ENCODE assay signal across 23 cellular contexts in the genomic region with DNA sequence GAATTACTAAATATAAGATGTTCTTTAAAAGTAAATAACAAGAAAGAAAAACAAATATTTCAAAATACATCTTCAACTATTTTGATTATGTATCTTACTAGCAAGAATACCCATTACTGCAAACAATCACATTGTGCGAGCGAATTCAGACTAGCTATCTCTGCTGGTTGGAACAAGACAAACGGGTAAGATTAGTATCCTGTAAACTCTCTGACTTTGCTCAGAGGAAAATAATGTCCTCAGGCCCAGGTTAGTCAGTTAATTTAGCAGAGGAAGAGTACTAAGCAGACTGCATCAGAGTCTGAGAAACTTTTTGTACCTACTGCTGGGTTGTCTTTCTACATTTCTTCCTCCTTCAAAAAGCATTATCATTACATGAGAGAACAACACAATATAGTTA. TPM values are rescaled to one million over a fixed set of nuclear protein-coding genes. Genes with fewer than 3 reads are reported as not detected.
DNase-seq lines count a peak whose midpoint lies in the region; ATAC-seq, FAIRE-seq and TF ChIP-seq lines count a peak whose summit lies in the region.
"Had no signal": no experiment of that assay in that cellular context is flagged by ENCODE, and none has a peak within 500 bp of the region (broad histone marks: within the 10 kb centered on the region; RNA-seq: fewer than 3 reads in every experiment).

No MANE protein-coding gene starts in this region.

- H4K91ac ChIP-seq in trophoblast cell (ENCODE audit: low read depth, low read length), result no peak overlapping the region

- peaks cover 28% of the 10 kb centered on the region for H3K36me3 Mint-ChIP-seq in T-cell
- H3K36me3 Mint-ChIP-seq in effector memory CD8-positive, alpha-beta T cell (ENCODE audit: insufficient read depth), result peaks cover 36% of the 10 kb centered on the region

- ATAC-seq in T-cell (replicated peaks in 1 of 4) (no peak), HG02678 (IDR thresholded peaks at IDR 0.05; ENCODE audit: unreplicated experiment) (no peak)
- no peak for ATAC-seq in effector memory CD8-positive, alpha-beta T cell (replicated peaks)
- ATAC-seq: CD8-positive, alpha-beta T cell; GM12878 had no signal

- peak overlapping the region; percentile 20 to 48 for H3K27ac Mint-ChIP-seq in T-cell
- peak overlapping the region; percentile 68 to 69 for H3K27ac Mint-ChIP-seq in effector memory CD8-positive, alpha-beta T cell
- H3K27ac Mint-ChIP-seq: CD8-positive, alpha-beta T cell had no signal

- CTCF ChIA-PET in T-cell (lab: Charles Lee), result no interaction called here

- no peak overlapping the region for H3K4ac ChIP-seq in trophoblast cell (ENCODE audit: low read depth, low read length)

- DNase-seq in GM12891 (ENCODE audit: insufficient read length, low spot score) (no peak), T-cell (no peak), trophoblast cell (peak; percentile 11 to 55), anterior cingulate cortex (lab: John Stamatoyannopoulos, UW) (no peak), HUDEP-2 (lab: John Stamatoyannopoulos, UW; ENCODE audit: unreplicated experiment in 76 of 76) (no peak), NCI-H2081 treated with DMSO at 0.1 percent for 48 hours (lab: John Stamatoyannopoulos, UW) (no peak)
- no peak for DNase-seq in effector memory CD8-positive, alpha-beta T cell
- DNase-seq: Caco-2; CD8-positive, alpha-beta T cell; HCEC 1CT; NCI-H1092 treated with DMSO at 0.1 percent for 48 hours; NCI-H1436; NCI-H187; NCI-H2107; NCI-H524; NCI-H748 treated with DMSO at 0.1 percent for 48 hours; Right ventricle myocardium superior; RPMI8226 had no signal

- H3K27me3 ChIP-seq in trophoblast cell (ENCODE audit: insufficient read depth, low read length), result no peaks in the 10 kb centered on the region
- H3K27me3 ChIP-seq: SJSA1 had no signal

- H3K4me3 Mint-ChIP-seq in T-cell, result no peak overlapping the region
- H3K4me3 Mint-ChIP-seq in effector memory CD8-positive, alpha-beta T cell, result no peak overlapping the region
- H3K4me3 Mint-ChIP-seq: CD8-positive, alpha-beta T cell had no signal

- no peak overlapping the region for H4K12ac ChIP-seq in trophoblast cell (ENCODE audit: low read depth, low read length)

- no peak overlapping the region for H2BK120ac ChIP-seq in trophoblast cell (ENCODE audit: insufficient read depth, low read length, poor library complexity)

- H2AK5ac ChIP-seq in trophoblast cell (ENCODE audit: low read length), result no peak overlapping the region

- H3K4me1 Mint-ChIP-seq in T-cell, result peaks cover 2 to 8% (median 6%) of the 10 kb centered on the region in 3 donors
- H3K4me1 Mint-ChIP-seq in effector memory CD8-positive, alpha-beta T cell (ENCODE audit: low read depth in 2 of 2), result peaks cover 0 to 3% of the 10 kb centered on the region in 2 donors

- H3K79me2 ChIP-seq in trophoblast cell (ENCODE audit: control insufficient read depth, insufficient read depth, low read length, poor library complexity), result no peaks in the 10 kb centered on the region

- H3K9me3 Mint-ChIP-seq in T-cell, result no peaks in the 10 kb centered on the region
- no peaks in the 10 kb centered on the region for H3K9me3 Mint-ChIP-seq in effector memory CD8-positive, alpha-beta T cell
- H3K9me3 Mint-ChIP-seq: CD8-positive, alpha-beta T cell had no signal

- H3K4me3 ChIP-seq in trophoblast cell (ENCODE audit: low read depth, low read length), result no peak overlapping the region
- H3K4me3 ChIP-seq: GM12878, SJSA1 had no signal

- H4K8ac ChIP-seq in trophoblast cell (ENCODE audit: low read depth, low read length), result no peak overlapping the region

- peaks cover 3 to 8% of the 10 kb centered on the region in 2 experiments for H3K36me3 ChIP-seq in trophoblast cell (ENCODE audit: control insufficient read depth in 1 of 2, insufficient read depth in 2 of 2, low read length in 2 of 2)

- no peak overlapping the region for H3K4me2 ChIP-seq in trophoblast cell (ENCODE audit: low read length)

- H3K18ac ChIP-seq in trophoblast cell (ENCODE audit: low read length), result no peak overlapping the region

- TF ChIP-seq POLR2A in GM12891 (IDR thresholded peaks at IDR 0.05; ENCODE audit: low read depth, low read length), result no peak

- H3K27ac ChIP-seq in trophoblast cell (ENCODE audit: low read depth, low read length), result no peak overlapping the region
- H3K27ac ChIP-seq: HL-60, SJSA1 had no signal

- WGBS in trophoblast cell (ENCODE audit: extremely low coverage, insufficient coverage, insufficient read length), result no CpG with 5 or more reads among the region's 3 CpGs

- H3K23ac ChIP-seq in trophoblast cell (ENCODE audit: low read length), result no peak overlapping the region

- POLR2A ChIA-PET in T-cell (lab: Charles Lee), result no interaction called here

- no peak overlapping the region for H3K14ac ChIP-seq in trophoblast cell (ENCODE audit: low read length)

- H2AFZ ChIP-seq in trophoblast cell (ENCODE audit: insufficient read depth, low read length, poor library complexity), result no peak overlapping the region

- no peak overlapping the region for H2BK12ac ChIP-seq in trophoblast cell (ENCODE audit: low read length)

- no peak overlapping the region for H3K9ac ChIP-seq in trophoblast cell (ENCODE audit: low read length)

- H3K9me3 ChIP-seq in trophoblast cell (ENCODE audit: insufficient read depth, low read depth, low read length), result no peaks in the 10 kb centered on the region
- H3K9me3 ChIP-seq: Caco-2, SJSA1 had no signal

- H3K4me1 ChIP-seq in trophoblast cell (ENCODE audit: control insufficient read depth in 1 of 2, insufficient read depth in 2 of 2, low read length in 2 of 2), result no peaks in the 10 kb centered on the region
- H3K4me1 ChIP-seq: SJSA1 had no signal

- H2BK5ac ChIP-seq in trophoblast cell (ENCODE audit: low read depth, low read length, poor library complexity), result no peak overlapping the region

- FAIRE-seq in GM12891 (lab: Jason Lieb, UNC), result peak; percentile 52
- FAIRE-seq: GM12878, H1 had no signal

- H3K79me1 ChIP-seq in trophoblast cell (ENCODE audit: low read length), result no peaks in the 10 kb centered on the region

- H3K27me3 Mint-ChIP-seq in T-cell, result no peaks in the 10 kb centered on the region
- H3K27me3 Mint-ChIP-seq in effector memory CD8-positive, alpha-beta T cell, result no peaks in the 10 kb centered on the region

TF ChIP-seq in GM12891, 5 proteins besides CTCF, POLR2A, EP300 and RAD21:
- TF ChIP-seq POU2F2 (IDR thresholded peaks at IDR 0.05; ENCODE audit: low read depth, low read length), result no peak
- no peak for TF ChIP-seq SPI1 (IDR thresholded peaks at IDR 0.05; ENCODE audit: low read depth, low read length)
- TF ChIP-seq POLR2AphosphoS5 (IDR thresholded peaks at IDR 0.05; ENCODE audit: low read depth, low read length), result no peak
- no peak for TF ChIP-seq PAX5 (IDR thresholded peaks at IDR 0.05; ENCODE audit: insufficient read depth, low read length, severe bottlenecking)
- no peak for TF ChIP-seq TAF1 (IDR thresholded peaks at IDR 0.05; ENCODE audit: low read depth, low read length)

RNA-seq across cellular contexts. Expression of a gene that starts 50.4 kb away (rescaled TPM):
- polyA plus RNA-seq in GM12891 (2012; ENCODE audit: low read depth, missing spikeins), result 42.4 TPM
- total RNA-seq in T-cell, result 10 to 100 TPM; 20.8 to 29.2 (median 26.1) TPM
- polyA plus RNA-seq in trophoblast cell (2013), result 25.0 and 26.8 TPM in 2 replicates

RNA-seq across cellular contexts. Expression of a gene that starts 58.8 kb away (rescaled TPM):
- polyA plus RNA-seq in GM12891 (2012; ENCODE audit: low read depth, missing spikeins), result 99.1 TPM
- total RNA-seq in T-cell, result 10 to 100 TPM; 48.2 to 77.4 (median 69.4) TPM
- polyA plus RNA-seq in trophoblast cell (2013), result 90.1 and 92.5 TPM in 2 replicates

Comparison
In these comparisons a context has a peak if more than half of its experiments do, and no peak if none do; other contexts are left out.
1. DNase-seq: peak in trophoblast cell (2 of 2); none in GM12891 (single experiment), T-cell (0 of 34), effector memory CD8-positive, alpha-beta T cell (0 of 3), anterior cingulate cortex (0 of 58), HUDEP-2 (0 of 76) and NCI-H2081 treated with DMSO at 0.1 percent for 48 hours (single experiment).